ENCODE assay signal across 8 cellular contexts in the genomic region with DNA sequence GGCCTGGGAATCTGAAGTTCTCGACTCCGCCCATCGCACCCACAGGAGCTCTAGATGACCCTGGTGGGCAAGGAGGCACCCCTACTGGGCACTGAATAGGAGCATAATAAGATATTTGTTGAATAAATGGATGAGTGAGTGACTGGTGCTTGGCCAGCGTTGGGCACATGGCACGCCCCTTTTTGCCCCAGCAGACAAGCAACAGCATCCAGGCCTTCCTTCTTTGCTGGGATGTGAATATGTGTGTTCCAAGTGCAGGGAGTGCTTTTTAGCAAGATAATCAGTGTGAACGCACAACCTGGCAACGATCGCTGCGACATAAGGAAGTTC. TPM values are rescaled to one million over a fixed set of nuclear protein-coding genes. Genes with fewer than 3 reads are reported as not detected.
A peak's percentile ranks its signal among the peaks of the same experiment; 100 is the strongest.
DNase-seq lines count a peak whose midpoint lies in the region; ATAC-seq and TF ChIP-seq lines count a peak whose summit lies in the region.

No MANE protein-coding gene starts in this region.

- peak overlapping the region; percentile 100 for H2AFZ ChIP-seq in smooth muscle cell (ENCODE audit: low read depth)

- H4K20me1 ChIP-seq in smooth muscle cell (ENCODE audit: low read depth) = peaks cover 41% of the 10 kb centered on the region

- H3K4me1 Mint-ChIP-seq in activated T-cell treated with anti-CD3 and anti-CD28 coated beads, Interleukin-2, amount 50 U/mL, for 24 hours (ENCODE audit: low read depth) = peaks cover 37% of the 10 kb centered on the region
- H3K4me1 Mint-ChIP-seq in activated B cell treated with CpG ODN at 0.5 μM for 24 hours = peaks cover 44% of the 10 kb centered on the region

- H3K9me3 ChIP-seq in right atrium auricular region (no peaks in the 10 kb centered on the region), smooth muscle cell (replicated peaks; ENCODE audit: low read depth) (no peaks in the 10 kb centered on the region)

- no peak for DNase-seq in activated T-cell treated with anti-CD3 and anti-CD28 coated beads, Interleukin-2, amount 50 U/mL, for 24 hours
- no peak for DNase-seq in activated T-cell treated with anti-CD3 and anti-CD28 coated beads, Interleukin-2, amount 50 U/mL, for 48 hours
- DNase-seq in activated B cell treated with CpG ODN at 0.5 μM for 24 hours (no peak), right atrium auricular region (ENCODE audit: low spot score) (peak; percentile 60), smooth muscle cell (lab: John Stamatoyannopoulos, UW; ENCODE audit: unreplicated experiment) (no peak), OCI-M2 (lab: John Stamatoyannopoulos, UW; ENCODE audit: unreplicated experiment) (no peak), posterior cingulate gyrus (no peak)

- 19% methylated on average over 9 of the region's 9 CpGs for WGBS in smooth muscle cell (ENCODE audit: low lambda C conversion rate)

- H3K4me3 ChIP-seq in right atrium auricular region (peak overlapping the region; percentile 96 to 97), smooth muscle cell (peak overlapping the region; percentile 99)

- H3K36me3 ChIP-seq in right atrium auricular region (no peaks in the 10 kb centered on the region), smooth muscle cell (ENCODE audit: low read depth) (no peaks in the 10 kb centered on the region)

- peak overlapping the region; percentile 89 for H3K27ac Mint-ChIP-seq in activated T-cell treated with anti-CD3 and anti-CD28 coated beads, Interleukin-2, amount 50 U/mL, for 24 hours
- H3K27ac Mint-ChIP-seq in activated B cell treated with CpG ODN at 0.5 μM for 24 hours = peak overlapping the region; percentile 83

- intact Hi-C loops in activated B cell treated with CpG ODN at 0.5 μM for 24 hours (cut with micrococcal nuclease) (loop anchor here (1.0 to 5.0 kb wide), 13 partner anchors 12 to 557 kb away; a partner anchor contains a TSS), posterior cingulate gyrus (cut with DNase I) (loop anchor here (1.0 to 10.0 kb wide), 4 partner anchors 25 to 211 kb away; a partner anchor contains a TSS)

- H3K27me3 ChIP-seq in right atrium auricular region = no peaks in the 10 kb centered on the region
- H3K27me3 ChIP-seq in smooth muscle cell (ENCODE audit: low read depth) = no peaks in the 10 kb centered on the region

- H3K4me2 ChIP-seq in smooth muscle cell = peak overlapping the region; percentile 99

- no peaks in the 10 kb centered on the region for H3F3A ChIP-seq in smooth muscle cell (ENCODE audit: low read depth)

- peak; percentile 25 for ATAC-seq in HG03066 (IDR thresholded peaks at IDR 0.05; ENCODE audit: low read depth, unreplicated experiment)
- peak; percentile 13 for ATAC-seq in activated B cell treated with CpG ODN at 0.5 μM for 24 hours (ENCODE audit: low read depth)

- no peaks in the 10 kb centered on the region for H3K9me3 Mint-ChIP-seq in activated T-cell treated with anti-CD3 and anti-CD28 coated beads, Interleukin-2, amount 50 U/mL, for 24 hours
- no peaks in the 10 kb centered on the region for H3K9me3 Mint-ChIP-seq in activated B cell treated with CpG ODN at 0.5 μM for 24 hours

- H3K27ac ChIP-seq in right atrium auricular region (peak overlapping the region; percentile 94 to 95), smooth muscle cell (ENCODE audit: low read depth) (no peak overlapping the region)

- peak overlapping the region; percentile 81 for H3K4me3 Mint-ChIP-seq in activated T-cell treated with anti-CD3 and anti-CD28 coated beads, Interleukin-2, amount 50 U/mL, for 24 hours
- peak overlapping the region; percentile 96 for H3K4me3 Mint-ChIP-seq in activated B cell treated with CpG ODN at 0.5 μM for 24 hours

- H3K9ac ChIP-seq in smooth muscle cell (ENCODE audit: low read depth) = peak overlapping the region; percentile 73

- POLR2A ChIA-PET in activated B cell treated with CpG ODN at 0.5 μM for 24 hours (lab: Charles Lee) = interaction anchor here (0.6 to 2.7 kb wide), 7 partner anchors 12 to 558 kb away, joined by 3 to 29 read pairs (median 5); a partner anchor contains a TSS

- peaks cover 40% of the 10 kb centered on the region for H3K36me3 Mint-ChIP-seq in activated T-cell treated with anti-CD3 and anti-CD28 coated beads, Interleukin-2, amount 50 U/mL, for 24 hours (ENCODE audit: low read depth)
- peaks cover 12% of the 10 kb centered on the region for H3K36me3 Mint-ChIP-seq in activated B cell treated with CpG ODN at 0.5 μM for 24 hours (ENCODE audit: low read depth)

- TF ChIP-seq CTCF in activated B cell treated with CpG ODN at 0.5 μM for 24 hours (IDR thresholded peaks at IDR 0.05) (no peak), right atrium auricular region (IDR thresholded peaks at IDR 0.05) (peak in 1 of 2 donors; percentile 10), smooth muscle cell (IDR thresholded peaks at IDR 0.05; ENCODE audit: borderline replicate concordance, insufficient read depth, poor library complexity, severe bottlenecking) (no peak)

- H3K27me3 Mint-ChIP-seq in activated T-cell treated with anti-CD3 and anti-CD28 coated beads, Interleukin-2, amount 50 U/mL, for 24 hours = no peaks in the 10 kb centered on the region
- H3K27me3 Mint-ChIP-seq in activated B cell treated with CpG ODN at 0.5 μM for 24 hours = no peaks in the 10 kb centered on the region

- CTCF ChIA-PET in activated B cell treated with CpG ODN at 0.5 μM for 24 hours (lab: Charles Lee) = interaction anchor here (0.6 to 1.0 kb wide), 6 partner anchors 11 to 48 kb away, joined by 3 to 4 read pairs (median 3); no protein-coding TSS in a partner anchor

- H3K4me1 ChIP-seq in right atrium auricular region = peaks cover 0 to 24% of the 10 kb centered on the region in 2 donors
- peaks cover 21% of the 10 kb centered on the region for H3K4me1 ChIP-seq in smooth muscle cell (ENCODE audit: low read depth)

- peaks cover 45% of the 10 kb centered on the region for H3K79me2 ChIP-seq in smooth muscle cell (ENCODE audit: low read depth)

RNA-seq across cellular contexts. Expression of a gene that starts 0.5 kb away (rescaled TPM):
- total RNA-seq in activated B cell treated with CpG ODN at 0.5 μM for 24 hours (129 and 136 TPM in 2 replicates), right atrium auricular region (10 to 100 TPM; 57.1 to 65.9 TPM), smooth muscle cell (64.8 and 78.2 TPM in 2 replicates)
- polyA plus RNA-seq in smooth muscle cell = 42.5 and 49.4 TPM in 2 replicates

RNA-seq across cellular contexts. Expression of a gene that starts 12.0 kb away (rescaled TPM):
- total RNA-seq in activated B cell treated with CpG ODN at 0.5 μM for 24 hours (27.1 and 32.8 TPM in 2 replicates), right atrium auricular region (10 to 100 TPM; 26.9 to 50.1 TPM), smooth muscle cell (136 and 152 TPM in 2 replicates)
- polyA plus RNA-seq in smooth muscle cell = 75.5 and 103 TPM in 2 replicates

RNA-seq across cellular contexts. Expression of a gene that starts 25.4 kb away (rescaled TPM):
- total RNA-seq in activated B cell treated with CpG ODN at 0.5 μM for 24 hours (19.5 and 20.4 TPM in 2 replicates), right atrium auricular region (10 to 100 TPM; 11.7 to 21.7 TPM), smooth muscle cell (9.4 and 17.5 TPM in 2 replicates)
- 13.7 and 14.2 TPM in 2 replicates for polyA plus RNA-seq in smooth muscle cell

RNA-seq across cellular contexts. Expression of a gene that starts 25.5 kb away (rescaled TPM):
- total RNA-seq in activated B cell treated with CpG ODN at 0.5 μM for 24 hours (95.9 and 102 TPM in 2 replicates), right atrium auricular region (100 to 1,000 TPM in 1 of 2 donors, 10 to 100 TPM in 1; 93.4 to 125 TPM), smooth muscle cell (53.8 and 60.8 TPM in 2 replicates)
- 106 and 110 TPM in 2 replicates for polyA plus RNA-seq in smooth muscle cell

RNA-seq across cellular contexts. Expression of a gene that starts 33.1 kb away (rescaled TPM):
- 0.16 TPM in 1 of 2 replicates, not detected in the other for total RNA-seq in activated B cell treated with CpG ODN at 0.5 μM for 24 hours
- total RNA-seq in right atrium auricular region = under 1 TPM in 1 of 2 donors, not detected in 1; 0.89 TPM
- total RNA-seq in smooth muscle cell = not detected in 2 replicates
- polyA plus RNA-seq in smooth muscle cell = 0.46 TPM in 1 of 2 replicates, not detected in the other
